21 cellular contexts compared by ENCODE assay signal in the genomic region with DNA sequence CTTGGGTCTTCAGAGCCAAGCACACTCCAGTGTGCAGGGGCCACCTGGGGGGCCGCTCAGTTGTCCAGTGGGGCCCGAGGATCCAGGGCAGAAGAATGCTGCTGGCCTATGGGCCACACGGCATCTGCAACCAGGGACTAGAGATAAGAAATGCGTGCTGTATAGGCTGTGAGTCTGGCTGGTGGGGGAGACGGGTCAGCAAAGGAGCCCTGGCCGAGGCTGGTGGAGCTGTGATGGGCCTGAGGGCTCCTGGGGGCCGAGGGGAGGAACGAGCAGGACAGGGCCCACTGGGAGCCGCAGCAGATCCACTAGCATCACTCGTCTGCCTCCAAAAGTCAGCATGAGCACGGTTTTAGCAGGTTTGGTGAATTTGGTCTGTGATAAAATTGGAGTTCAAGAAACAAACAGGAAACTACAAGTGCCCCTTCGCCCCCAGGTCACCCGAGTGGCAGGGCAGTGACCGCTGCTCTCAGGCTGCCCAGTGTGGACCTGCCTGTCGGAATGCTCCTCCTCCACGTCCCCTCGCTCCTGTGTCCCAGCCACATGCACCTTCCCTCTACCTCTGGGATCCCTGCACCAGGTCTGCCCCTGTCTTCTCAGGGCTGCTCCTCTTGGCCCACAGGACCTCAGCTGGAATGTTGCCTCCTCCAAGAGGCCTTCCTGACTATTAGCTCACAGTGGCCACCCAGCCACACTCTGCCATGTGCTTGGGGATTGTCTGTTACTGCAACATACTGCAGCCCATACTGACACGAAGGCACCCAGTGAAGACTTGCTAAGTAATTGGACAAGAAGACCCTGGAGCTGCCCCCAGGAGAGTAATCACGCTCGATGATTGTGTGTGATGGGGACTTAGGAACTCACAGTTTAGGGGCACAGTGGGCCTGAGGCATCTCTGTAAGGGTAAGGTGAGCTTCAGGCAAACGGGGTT. TPM values are rescaled to one million over a fixed set of nuclear protein-coding genes. Genes with fewer than 3 reads are reported as not detected.
DNase-seq lines count a peak whose midpoint lies in the region; ATAC-seq and TF ChIP-seq lines count a peak whose summit lies in the region.
"Had no signal": no experiment of that assay in that cellular context is flagged by ENCODE, and none has a peak within 500 bp of the region (broad histone marks: within the 10 kb centered on the region; RNA-seq: fewer than 3 reads in every experiment).

No MANE protein-coding gene starts in this region.

- H3K4me3 ChIP-seq in left ventricle myocardium inferior (no peak overlapping the region), right cardiac atrium (ENCODE audit: low read length) (no peak overlapping the region), psoas muscle (no peak overlapping the region), gastroesophageal sphincter (no peak overlapping the region), SK-N-SH (ENCODE audit: low read depth in 2 of 2, low read length in 1 of 2) (no peak overlapping the region)
- H3K4me3 ChIP-seq: left lung, uterus had no signal

- TF ChIP-seq EP300 in gastroesophageal sphincter (IDR thresholded peaks at IDR 0.05) (no peak), SK-N-SH (IDR thresholded peaks at IDR 0.05; ENCODE audit: borderline replicate concordance in 1 of 2, low read depth in 1 of 2, low read length in 1 of 2) (no peak)

- H3K9ac ChIP-seq in SK-N-SH = no peak overlapping the region
- H3K9ac ChIP-seq: parathyroid adenoma had no signal

- H4K20me1 ChIP-seq in SK-N-SH (ENCODE audit: insufficient read depth) = no peaks in the 10 kb centered on the region

- no peaks in the 10 kb centered on the region for H3K79me2 ChIP-seq in SK-N-SH (ENCODE audit: insufficient read depth)

- TF ChIP-seq CTCF in left ventricle myocardium inferior (IDR thresholded peaks at IDR 0.05; ENCODE audit: borderline replicate concordance) (no peak), psoas muscle (IDR thresholded peaks at IDR 0.05) (no peak), gastroesophageal sphincter (IDR thresholded peaks at IDR 0.05) (no peak), SK-N-SH (IDR thresholded peaks at IDR 0.05) (no peak)

- H3K9me3 ChIP-seq in left ventricle myocardium inferior (replicated peaks) = no peaks in the 10 kb centered on the region
- no peaks in the 10 kb centered on the region for H3K9me3 ChIP-seq in right cardiac atrium (ENCODE audit: control insufficient read depth, low read length)
- H3K9me3 ChIP-seq in psoas muscle = no peaks in the 10 kb centered on the region
- no peaks in the 10 kb centered on the region for H3K9me3 ChIP-seq in gastroesophageal sphincter
- no peaks in the 10 kb centered on the region for H3K9me3 ChIP-seq in SK-N-SH
- H3K9me3 ChIP-seq: Caco-2, left lung, uterus had no signal

- TF ChIP-seq POLR2A in gastroesophageal sphincter (IDR thresholded peaks at IDR 0.05) = no peak

- WGBS in right cardiac atrium = 75% methylated on average over 21 of the region's 21 CpGs
- WGBS in psoas muscle, 3 donors = 78 to 88% (median 81%) methylated on average over 19 to 21 of the region's 21 CpGs
- WGBS in gastroesophageal sphincter (ENCODE audit: low coverage in 1 of 2), 2 donors = 85 to 98% methylated on average over 4 to 6 of the region's 21 CpGs
- WGBS in SK-N-SH (ENCODE audit: low lambda C conversion rate) = 65% methylated on average over 20 of the region's 21 CpGs

- intact Hi-C loops in left ventricle myocardium inferior (cut with micrococcal nuclease) (no loop called here), left cardiac atrium (cut with DNase I) (no loop called here), right cardiac atrium (cut with DNase I) (no loop called here), psoas muscle (cut with DNase I) (no loop called here)

- CTCF ChIA-PET in SK-N-SH (lab: Yijun Ruan, JAX) = interaction anchor here (1.2 to 2.0 kb wide), 2 partner anchors 16 to 18 kb away, joined by 3 to 4 read pairs; no protein-coding TSS in a partner anchor

- no peak for TF ChIP-seq RAD21 in SK-N-SH (IDR thresholded peaks at IDR 0.05; ENCODE audit: low read length)

- H3K36me3 ChIP-seq in left ventricle myocardium inferior = peaks cover 21% of the 10 kb centered on the region
- peaks cover 0 to 15% of the 10 kb centered on the region in 2 donors for H3K36me3 ChIP-seq in psoas muscle (ENCODE audit: insufficient read depth in 1 of 2, low read depth in 1 of 2)
- peaks cover 0 to 33% of the 10 kb centered on the region in 2 donors for H3K36me3 ChIP-seq in gastroesophageal sphincter
- no peaks in the 10 kb centered on the region for H3K36me3 ChIP-seq in SK-N-SH (replicated peaks in 1 of 2; ENCODE audit: control insufficient read depth in 1 of 2, insufficient read depth in 2 of 2, low read length in 1 of 2)
- H3K36me3 ChIP-seq: uterus had no signal

- no peak overlapping the region for H3K4me2 ChIP-seq in SK-N-SH

- H3K4me1 ChIP-seq in left ventricle myocardium inferior = peaks cover 98% of the 10 kb centered on the region
- H3K4me1 ChIP-seq in right cardiac atrium (ENCODE audit: control insufficient read depth, insufficient read depth, low read length) = peaks cover 52% of the 10 kb centered on the region
- peaks cover 95% of the 10 kb centered on the region for H3K4me1 ChIP-seq in psoas muscle
- peaks cover 8 to 98% (median 73%) of the 10 kb centered on the region in 3 donors for H3K4me1 ChIP-seq in gastroesophageal sphincter
- no peaks in the 10 kb centered on the region; a peak in 1 of 4 replicates for H3K4me1 ChIP-seq in SK-N-SH (ENCODE audit: control insufficient read depth in 1 of 2, insufficient read depth in 2 of 2, low read depth in 1 of 2, low read length in 1 of 2)
- H3K4me1 ChIP-seq: Caco-2, parathyroid adenoma had no signal

- H2AFZ ChIP-seq in SK-N-SH (ENCODE audit: low read depth) = no peak overlapping the region
- H2AFZ ChIP-seq: parathyroid adenoma had no signal

- H3K9me2 ChIP-seq in SK-N-SH = no peaks in the 10 kb centered on the region

- H3K27me3 ChIP-seq in left ventricle myocardium inferior (ENCODE audit: low read depth) (no peaks in the 10 kb centered on the region), right cardiac atrium (ENCODE audit: control insufficient read depth, insufficient read depth) (no peaks in the 10 kb centered on the region), psoas muscle (ENCODE audit: insufficient read depth in 3 of 3, low read length in 2 of 3) (no peaks in the 10 kb centered on the region), gastroesophageal sphincter (no peaks in the 10 kb centered on the region), SK-N-SH (ENCODE audit: insufficient read depth) (0 out of 2 replicates have a peak, but pooled peaks cover 6% of the 10 kb centered on the region)
- H3K27me3 ChIP-seq: left lung, uterus had no signal

- no peaks in the 10 kb centered on the region for H3F3A ChIP-seq in SK-N-SH (replicated peaks; ENCODE audit: insufficient read depth)

- DNase-seq in left ventricle myocardium inferior = no peak
- DNase-seq in left cardiac atrium = no peak
- DNase-seq in right cardiac atrium = peak in 1 of 3 donors; percentile 30
- DNase-seq in psoas muscle = peak; percentile 6 to 48
- no peak for DNase-seq in amygdala (lab: John Stamatoyannopoulos, UW)
- no peak for DNase-seq in stimulated activated naive CD4-positive, alpha-beta T cell treated with Interleukin-2 at 50 U/mL for 16 hours (lab: John Stamatoyannopoulos, UW)
- DNase-seq in SK-N-SH = no peak
- DNase-seq: activated T-cell treated with anti-CD3 and anti-CD28 coated beads, Interleukin-2, amount 50 U/mL, for 48 hours; EL; foreskin fibroblast; HCEC 1CT; NCI-H1436; NCI-H2171 treated with DMSO at 0.1 percent for 48 hours; NCI-H82; stimulated activated CD4-positive, alpha-beta T cell treated with anti-CD3 and anti-CD28 coated beads, Interleukin-12 subunit alpha, Interleukin-12 subunit beta, amount 100 ng/mL, for 4 hours had no signal

- ATAC-seq in left cardiac atrium = no peak
- no peak for ATAC-seq in right cardiac atrium
- ATAC-seq in psoas muscle = no peak
- no peak for ATAC-seq in gastroesophageal sphincter

- POLR2A ChIA-PET in SK-N-SH (lab: Yijun Ruan, JAX) = no interaction called here

- peak overlapping the region; percentile 98 for H3K27ac ChIP-seq in left ventricle myocardium inferior (replicated peaks)
- peak overlapping the region; percentile 81 for H3K27ac ChIP-seq in right cardiac atrium (ENCODE audit: low read length)
- peak overlapping the region; percentile 89 for H3K27ac ChIP-seq in psoas muscle
- no peak overlapping the region for H3K27ac ChIP-seq in gastroesophageal sphincter
- no peak overlapping the region for H3K27ac ChIP-seq in SK-N-SH (ENCODE audit: low read depth in 2 of 2, low read length in 1 of 2)
- H3K27ac ChIP-seq: left lung, parathyroid adenoma, uterus had no signal

TF ChIP-seq in SK-N-SH, 30 proteins besides CTCF, POLR2A, EP300 and RAD21 (continues in another document):
- TF ChIP-seq SIN3A (IDR thresholded peaks at IDR 0.05; ENCODE audit: borderline replicate concordance, low read depth, low read length) = no peak
- TF ChIP-seq MEF2A (IDR thresholded peaks at IDR 0.05; ENCODE audit: borderline replicate concordance, low read depth) = no peak
- TF ChIP-seq TEAD4 (IDR thresholded peaks at IDR 0.05; ENCODE audit: borderline replicate concordance, insufficient read depth) = no peak

RNA-seq across cellular contexts. Expression of a gene that starts 10.9 kb away (rescaled TPM):
- total RNA-seq in left ventricle myocardium inferior (159 TPM), left cardiac atrium (10 to 100 TPM; 27.9 to 55.0 TPM), right cardiac atrium (10 to 100 TPM; 14.8 to 61.8 (median 40.7) TPM), psoas muscle (10 to 100 TPM; 16.8 to 53.3 (median 39.0) TPM), gastroesophageal sphincter (100 to 1,000 TPM in 1 of 4 donors, 10 to 100 TPM in 3; 44.7 to 105 (median 61.6) TPM)
- polyA plus RNA-seq in right cardiac atrium (29.3 TPM), psoas muscle (10 to 100 TPM in 2 of 3 donors, 1 to 10 TPM in 1; 8.8 to 15.1 (median 12.2) TPM), SK-N-SH (2012; rRNA removed) (1.3 and 2.0 TPM in 2 replicates)
- 0.68 and 1.2 TPM in 2 replicates for polyA plus RNA-seq in SK-N-SH (2012; cell fraction: cytosol; rRNA removed)
- polyA plus RNA-seq in SK-N-SH (2012; cell fraction: nucleus; rRNA removed) = 3.3 and 4.9 TPM in 2 replicates

RNA-seq across cellular contexts. Expression of a gene that starts 34.9 kb away (rescaled TPM):
- total RNA-seq in left ventricle myocardium inferior (0.33 TPM), left cardiac atrium (under 1 TPM in 1 of 2 donors, not detected in 1; 0.38 TPM), right cardiac atrium (under 1 TPM in 1 of 4 donors, not detected in 3; 0.44 TPM), psoas muscle (under 1 TPM in 3 of 4 donors, not detected in 1; 0.41 to 0.52 (median 0.48) TPM), gastroesophageal sphincter (not detected)
- polyA plus RNA-seq in right cardiac atrium (0.27 TPM), psoas muscle (under 1 TPM; 0.04 to 0.07 (median 0.05) TPM), SK-N-SH (2012; rRNA removed) (not detected in 2 replicates)
- polyA plus RNA-seq in SK-N-SH (2012; cell fraction: cytosol; rRNA removed) = not detected in 2 replicates
- not detected in 2 replicates for polyA plus RNA-seq in SK-N-SH (2012; cell fraction: nucleus; rRNA removed)
- total RNA-seq: Caco-2, HT-29, left lung had no signal

RNA-seq across cellular contexts. Expression of a gene that starts 54.5 kb away (rescaled TPM):
- total RNA-seq in left ventricle myocardium inferior = 23.8 TPM
- total RNA-seq in left cardiac atrium = 10 to 100 TPM; 47.0 to 52.2 TPM
- total RNA-seq in right cardiac atrium = 10 to 100 TPM; 32.8 to 35.1 (median 34.8) TPM
- 28.0 TPM for polyA plus RNA-seq in right cardiac atrium
- total RNA-seq in psoas muscle = 10 to 100 TPM; 19.9 to 44.5 (median 24.2) TPM
- 10 to 100 TPM; 25.5 to 31.2 (median 30.3) TPM for polyA plus RNA-seq in psoas muscle
- total RNA-seq in gastroesophageal sphincter = 10 to 100 TPM; 24.3 to 46.8 (median 35.9) TPM
- polyA plus RNA-seq in SK-N-SH (2012; rRNA removed) = 107 and 115 TPM in 2 replicates
- 123 and 130 TPM in 2 replicates for polyA plus RNA-seq in SK-N-SH (2012; cell fraction: cytosol; rRNA removed)
- 81.8 and 94.1 TPM in 2 replicates for polyA plus RNA-seq in SK-N-SH (2012; cell fraction: nucleus; rRNA removed)

Comparison
In these comparisons a context has a peak if more than half of its experiments do, and no peak if none do; other contexts are left out.
1. DNase-seq: peak in psoas muscle (2 of 2); none in left ventricle myocardium inferior (single experiment), left cardiac atrium (single experiment), amygdala (0 of 56), stimulated activated naive CD4-positive, alpha-beta T cell treated with Interleukin-2 at 50 U/mL for 16 hours (single experiment) and SK-N-SH (single experiment).
2. H3K27ac ChIP-seq: peak in left ventricle myocardium inferior (single experiment), right cardiac atrium (single experiment) and psoas muscle (single experiment); none in gastroesophageal sphincter (0 of 4) and SK-N-SH (0 of 2).